Comparison of ENCODE assay signal across 8 cellular contexts in the genomic region with DNA sequence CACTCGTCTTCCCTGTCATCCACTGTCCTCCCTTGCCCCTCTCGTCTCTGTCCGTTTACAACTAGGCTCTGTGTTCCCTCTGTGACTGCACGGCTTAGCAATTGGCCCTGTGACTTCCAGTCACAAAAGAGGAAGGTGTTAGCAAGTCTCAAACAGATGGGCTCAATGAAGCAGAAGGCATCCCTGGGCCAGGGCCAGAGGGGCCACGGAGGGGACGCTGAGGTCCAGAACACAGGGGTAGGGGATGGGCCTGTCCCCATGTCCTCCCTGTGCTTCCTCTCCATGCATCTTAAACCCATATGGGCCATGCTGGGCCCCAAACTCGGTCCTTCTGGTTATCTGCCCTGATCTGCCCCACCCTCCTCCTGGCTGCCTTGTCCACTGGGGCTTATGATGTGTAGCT. TPM values are rescaled to one million over a fixed set of nuclear protein-coding genes. Genes with fewer than 3 reads are reported as not detected.
DNase-seq lines count a peak whose midpoint lies in the region; ATAC-seq and TF ChIP-seq lines count a peak whose summit lies in the region.

TSS of gene CD72 (minus strand) at position 89 of the 403 bp plus-strand sequence. CDS start 110 bp downstream, outside the sequence.

- POLR2A ChIA-PET in activated CD4-positive, alpha-beta T cell treated with anti-CD3 and anti-CD28 coated beads for 36 hours (lab: Charles Lee), result no interaction called here
- POLR2A ChIA-PET in activated CD8-positive, alpha-beta T cell treated with anti-CD3 and anti-CD28 coated beads for 36 hours (lab: Charles Lee), result interaction anchor here (0.5 to 3.6 kb wide), 6 partner anchors 10 to 47 kb away, joined by 3 to 18 read pairs (median 9); partner anchors contain the start of genes ARHGEF39 and TESK1

- H3K4me1 Mint-ChIP-seq in activated CD4-positive, alpha-beta T cell treated with anti-CD3 and anti-CD28 coated beads for 36 hours, result peaks cover 38% of the 10 kb centered on the region
- peaks cover 53% of the 10 kb centered on the region for H3K4me1 Mint-ChIP-seq in activated CD8-positive, alpha-beta T cell treated with anti-CD3 and anti-CD28 coated beads for 36 hours (ENCODE audit: low read depth)

- H3K9me3 Mint-ChIP-seq in activated CD4-positive, alpha-beta T cell treated with anti-CD3 and anti-CD28 coated beads for 36 hours (ENCODE audit: low read depth), result no peaks in the 10 kb centered on the region
- H3K9me3 Mint-ChIP-seq in activated CD8-positive, alpha-beta T cell treated with anti-CD3 and anti-CD28 coated beads for 36 hours, result no peaks in the 10 kb centered on the region

- TF ChIP-seq CTCF in activated CD8-positive, alpha-beta T cell treated with anti-CD3 and anti-CD28 coated beads for 36 hours (IDR thresholded peaks at IDR 0.05), result no peak
- no peak for TF ChIP-seq CTCF in thoracic aorta (IDR thresholded peaks at IDR 0.05)

- peak within 1 kb of the TSS; percentile 88 for H3K4me3 ChIP-seq in iPS-15b (ENCODE audit: low read depth, low read length)
- H3K4me3 ChIP-seq in thoracic aorta, result peak within 1 kb of the TSS; percentile 70

- intact Hi-C loops in activated CD4-positive, alpha-beta T cell treated with anti-CD3 and anti-CD28 coated beads for 36 hours (cut with DNase I, micrococcal nuclease), result loop anchor here in 1 of 2 experiments (5.0 kb wide), 2 partner anchors 39 to 114 kb away; partner anchors contain the start of genes CCDC107, CREB3, RMRP and TLN1
- intact Hi-C loops in activated CD8-positive, alpha-beta T cell treated with anti-CD3 and anti-CD28 coated beads for 36 hours (cut with micrococcal nuclease), result loop anchor here (2.0 kb wide), 1 partner anchor 30 kb away; no protein-coding TSS in a partner anchor

- no peaks in the 10 kb centered on the region for H3K27me3 Mint-ChIP-seq in activated CD4-positive, alpha-beta T cell treated with anti-CD3 and anti-CD28 coated beads for 36 hours
- no peaks in the 10 kb centered on the region for H3K27me3 Mint-ChIP-seq in activated CD8-positive, alpha-beta T cell treated with anti-CD3 and anti-CD28 coated beads for 36 hours

- H3K27me3 ChIP-seq in iPS-15b (ENCODE audit: control insufficient read depth, insufficient read depth, low read length), result peaks cover 34% of the 10 kb centered on the region
- H3K27me3 ChIP-seq in thoracic aorta (replicated peaks; ENCODE audit: insufficient read depth), result no peaks in the 10 kb centered on the region

- peak within 1 kb of the TSS; percentile 77 for H3K4me3 Mint-ChIP-seq in activated CD4-positive, alpha-beta T cell treated with anti-CD3 and anti-CD28 coated beads for 36 hours
- H3K4me3 Mint-ChIP-seq in activated CD8-positive, alpha-beta T cell treated with anti-CD3 and anti-CD28 coated beads for 36 hours, result peak within 1 kb of the TSS; percentile 86

- no peaks in the 10 kb centered on the region for H3K9me3 ChIP-seq in iPS-15b (ENCODE audit: control insufficient read depth, insufficient read depth, low read length)
- H3K9me3 ChIP-seq in thoracic aorta, result no peaks in the 10 kb centered on the region

- H3K36me3 Mint-ChIP-seq in activated CD4-positive, alpha-beta T cell treated with anti-CD3 and anti-CD28 coated beads for 36 hours (ENCODE audit: low read depth), result no peaks in the 10 kb centered on the region
- no peaks in the 10 kb centered on the region for H3K36me3 Mint-ChIP-seq in activated CD8-positive, alpha-beta T cell treated with anti-CD3 and anti-CD28 coated beads for 36 hours (ENCODE audit: low read depth)

- H3K27ac Mint-ChIP-seq in activated CD4-positive, alpha-beta T cell treated with anti-CD3 and anti-CD28 coated beads for 36 hours, result peak within 1 kb of the TSS; percentile 87
- H3K27ac Mint-ChIP-seq in activated CD8-positive, alpha-beta T cell treated with anti-CD3 and anti-CD28 coated beads for 36 hours, result peak within 1 kb of the TSS; percentile 96

- H3K9ac ChIP-seq in iPS-15b (ENCODE audit: low read depth, low read length), result peak within 1 kb of the TSS; percentile 56

- no peak for ATAC-seq in activated CD4-positive, alpha-beta T cell treated with anti-CD3 and anti-CD28 coated beads for 36 hours
- ATAC-seq in activated CD8-positive, alpha-beta T cell treated with anti-CD3 and anti-CD28 coated beads for 36 hours, result no peak
- ATAC-seq in thoracic aorta (ENCODE audit: insufficient number of reproducible peaks, low FRiP score, low read depth), result no peak
- no peak for ATAC-seq in GM18873 (IDR thresholded peaks at IDR 0.05; ENCODE audit: low FRiP score, unreplicated experiment)

- H3K27ac ChIP-seq in thoracic aorta, result peak within 1 kb of the TSS in 1 of 2 donors; percentile 21

- no peaks in the 10 kb centered on the region for H3K36me3 ChIP-seq in iPS-15b (ENCODE audit: control insufficient read depth, insufficient read depth, low read length)
- H3K36me3 ChIP-seq in thoracic aorta, result no peaks in the 10 kb centered on the region

- DNase-seq in activated CD4-positive, alpha-beta T cell treated with anti-CD3 and anti-CD28 coated beads for 36 hours, result no peak
- DNase-seq in activated CD4-positive, alpha-beta T cell treated with anti-CD3 and anti-CD28 coated beads for 4 hours, result no peak
- DNase-seq in activated CD8-positive, alpha-beta T cell treated with anti-CD3 and anti-CD28 coated beads for 36 hours, result no peak
- DNase-seq in thoracic aorta (ENCODE audit: low spot score) (no peak), NCI-H1930 (lab: John Stamatoyannopoulos, UW) (no peak)
- DNase-seq in effector CD4-positive, alpha-beta T cell, result no peak

- CTCF ChIA-PET in activated CD4-positive, alpha-beta T cell treated with anti-CD3 and anti-CD28 coated beads for 36 hours (lab: Charles Lee), result interaction anchor here (0.6 to 1.1 kb wide), 3 partner anchors 15 to 499 kb away, joined by 3 read pairs; partner anchors contain the start of genes CCDC107 and RMRP
- CTCF ChIA-PET in activated CD8-positive, alpha-beta T cell treated with anti-CD3 and anti-CD28 coated beads for 36 hours (lab: Charles Lee), result interaction anchor here (1.9 to 4.1 kb wide), 4 partner anchors 13 to 29 kb away, joined by 5 to 44 read pairs (median 11); partner anchors contain the start of genes SIT1 and TESK1

- H3K4me1 ChIP-seq in iPS-15b (ENCODE audit: control insufficient read depth, insufficient read depth, low read length), result no peaks in the 10 kb centered on the region
- H3K4me1 ChIP-seq in thoracic aorta (ENCODE audit: control insufficient read depth in 1 of 2, low read depth in 2 of 2), result peaks cover 0 to 5% of the 10 kb centered on the region in 2 donors

RNA-seq across cellular contexts. Expression of gene CD72, which starts in this region (rescaled TPM):
- total RNA-seq in activated CD4-positive, alpha-beta T cell treated with anti-CD3 and anti-CD28 coated beads for 36 hours, result 1 to 10 TPM; 6.5 to 8.7 TPM
- 10 to 100 TPM; 13.1 to 15.5 TPM for total RNA-seq in activated CD8-positive, alpha-beta T cell treated with anti-CD3 and anti-CD28 coated beads for 36 hours
- 1 to 10 TPM; 2.2 to 9.9 TPM for total RNA-seq in thoracic aorta
